9 cellular contexts compared by ENCODE assay signal in the genomic region with DNA sequence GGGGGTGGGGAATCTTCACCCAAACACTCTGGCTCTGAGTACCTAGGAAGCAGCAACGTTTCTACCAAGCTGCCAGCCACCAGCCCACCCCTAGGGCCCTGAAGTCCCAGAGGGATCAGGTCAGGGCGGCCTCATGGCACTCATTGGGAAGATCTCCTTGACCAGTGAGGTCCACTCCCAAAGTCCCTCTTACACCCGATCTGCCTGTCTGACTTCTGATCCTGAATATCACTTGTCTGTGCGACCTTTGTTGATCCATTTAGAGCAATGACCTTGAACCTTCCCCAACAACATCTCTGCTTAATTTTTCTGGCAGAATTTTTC. TPM values are rescaled to one million over a fixed set of nuclear protein-coding genes. Genes with fewer than 3 reads are reported as not detected.
A peak's percentile ranks its signal among the peaks of the same experiment; 100 is the strongest.
DNase-seq lines count a peak whose midpoint lies in the region; ATAC-seq and TF ChIP-seq lines count a peak whose summit lies in the region.
"Had no signal": no experiment of that assay in that cellular context is flagged by ENCODE, and none has a peak within 500 bp of the region (broad histone marks: within the 10 kb centered on the region; RNA-seq: fewer than 3 reads in every experiment).

No MANE protein-coding gene starts in this region.

- DNase-seq in activated CD8-positive, alpha-beta memory T cell treated with anti-CD3 and anti-CD28 coated beads, Interleukin-2, amount 10 ng/mL, durations not matched to agents 7 days and 5 days: no peak
- DNase-seq in activated CD8-positive, alpha-beta memory T cell treated with anti-CD3 and anti-CD28 coated beads, Interleukin-2, amount 50 U/mL, for 4 hours: no peak
- DNase-seq in colonic mucosa (no peak), spleen (no peak), osteocyte (ENCODE audit: extremely low spot score, unreplicated experiment) (no peak), NCI-H526 (lab: John Stamatoyannopoulos, UW) (no peak)

- peaks cover 50% of the 10 kb centered on the region for H3K4me1 Mint-ChIP-seq in activated CD8-positive, alpha-beta memory T cell treated with anti-CD3 and anti-CD28 coated beads, Interleukin-2, amount 10 ng/mL, durations not matched to agents 7 days and 5 days
- H3K4me1 Mint-ChIP-seq in IgD-negative memory B cell (peaks cover 2 to 26% (median 10%) of the 10 kb centered on the region in 3 donors), osteocyte (ENCODE audit: unreplicated experiment) (peaks cover 19% of the 10 kb centered on the region)

- H3K36me3 Mint-ChIP-seq in activated CD8-positive, alpha-beta memory T cell treated with anti-CD3 and anti-CD28 coated beads, Interleukin-2, amount 10 ng/mL, durations not matched to agents 7 days and 5 days: peaks cover 11% of the 10 kb centered on the region
- no peaks in the 10 kb centered on the region for H3K36me3 Mint-ChIP-seq in IgD-negative memory B cell
- H3K36me3 Mint-ChIP-seq in osteocyte (ENCODE audit: unreplicated experiment): no peaks in the 10 kb centered on the region

- WGBS in spleen, 5 donors: 51 to 62% (median 55%) methylated on average over 4 of the region's 4 CpGs

- no peak for ATAC-seq in activated CD8-positive, alpha-beta memory T cell treated with anti-CD3 and anti-CD28 coated beads, Interleukin-2, amount 10 ng/mL, durations not matched to agents 7 days and 5 days
- ATAC-seq in GM18517 (IDR thresholded peaks at IDR 0.05; ENCODE audit: unreplicated experiment): no peak

- peak overlapping the region in 1 of 2 donors; percentile 27 for H3K9ac ChIP-seq in colonic mucosa (ENCODE audit: low read depth in 2 of 2, low read length in 2 of 2)

- peak overlapping the region; percentile 94 for H3K27ac Mint-ChIP-seq in activated CD8-positive, alpha-beta memory T cell treated with anti-CD3 and anti-CD28 coated beads, Interleukin-2, amount 10 ng/mL, durations not matched to agents 7 days and 5 days
- H3K27ac Mint-ChIP-seq in IgD-negative memory B cell: peak overlapping the region in 2 of 3 donors; percentile 38 to 89
- H3K27ac Mint-ChIP-seq in osteocyte (ENCODE audit: unreplicated experiment): no peak overlapping the region

- no peak overlapping the region for H3K4me3 ChIP-seq in colonic mucosa
- H3K4me3 ChIP-seq in spleen: peak overlapping the region in 1 of 8 donors; percentile 21

- H3K4me3 Mint-ChIP-seq in activated CD8-positive, alpha-beta memory T cell treated with anti-CD3 and anti-CD28 coated beads, Interleukin-2, amount 10 ng/mL, durations not matched to agents 7 days and 5 days: peak overlapping the region; percentile 57
- no peak overlapping the region for H3K4me3 Mint-ChIP-seq in IgD-negative memory B cell
- no peak overlapping the region for H3K4me3 Mint-ChIP-seq in osteocyte (ENCODE audit: unreplicated experiment)

- intact Hi-C loops in colonic mucosa (cut with DNase I): no loop called here
- intact Hi-C loops in spleen (cut with DNase I; ENCODE audit: low total_unique reads): no loop called here

- H3K4me1 ChIP-seq in colonic mucosa (no peaks in the 10 kb centered on the region), spleen (peaks cover 6 to 70% (median 25%) of the 10 kb centered on the region in 6 donors)

- H3K27me3 Mint-ChIP-seq in activated CD8-positive, alpha-beta memory T cell treated with anti-CD3 and anti-CD28 coated beads, Interleukin-2, amount 10 ng/mL, durations not matched to agents 7 days and 5 days: peaks cover 2% of the 10 kb centered on the region
- peaks cover 19% of the 10 kb centered on the region for H3K27me3 Mint-ChIP-seq in IgD-negative memory B cell
- H3K27me3 Mint-ChIP-seq in osteocyte (ENCODE audit: unreplicated experiment): no peaks in the 10 kb centered on the region

- H3K27me3 ChIP-seq in colonic mucosa: no peaks in the 10 kb centered on the region
- H3K27me3 ChIP-seq in spleen (replicated peaks in 1 of 7): peaks cover 0 to 23% (median 0%) of the 10 kb centered on the region in 7 donors

- H3K9me3 ChIP-seq in colonic mucosa (no peaks in the 10 kb centered on the region), spleen (no peaks in the 10 kb centered on the region)

- H3K9me3 Mint-ChIP-seq in activated CD8-positive, alpha-beta memory T cell treated with anti-CD3 and anti-CD28 coated beads, Interleukin-2, amount 10 ng/mL, durations not matched to agents 7 days and 5 days (ENCODE audit: low read depth): no peaks in the 10 kb centered on the region
- H3K9me3 Mint-ChIP-seq in IgD-negative memory B cell: no peaks in the 10 kb centered on the region
- no peaks in the 10 kb centered on the region for H3K9me3 Mint-ChIP-seq in osteocyte (ENCODE audit: unreplicated experiment)

- no peak for TF ChIP-seq POLR2A in spleen (IDR thresholded peaks at IDR 0.05)

- TF ChIP-seq CTCF in colonic mucosa (IDR thresholded peaks at IDR 0.05) (no peak), spleen (IDR thresholded peaks at IDR 0.05 in 8 of 11, conservative IDR thresholded peaks at IDR 0.05 in 3 of 11) (no peak), osteocyte (IDR thresholded peaks at IDR 0.05) (no peak)

- CTCF ChIA-PET in activated CD8-positive, alpha-beta memory T cell treated with anti-CD3 and anti-CD28 coated beads, Interleukin-2, amount 10 ng/mL, durations not matched to agents 7 days and 5 days (lab: Charles Lee): interaction anchor here (1.0 to 6.7 kb wide), 5 partner anchors 9 to 298 kb away, joined by 3 to 100 read pairs (median 11); no protein-coding TSS in a partner anchor

- H3K27ac ChIP-seq in colonic mucosa (peak overlapping the region; percentile 40), spleen (peak overlapping the region in 6 of 8 donors; percentile 10 to 82 (median 65))

- no peaks in the 10 kb centered on the region for H3K36me3 ChIP-seq in colonic mucosa
- no peaks in the 10 kb centered on the region for H3K36me3 ChIP-seq in spleen

RNA-seq across cellular contexts. Expression of gene GNA15, which starts 2.1 kb away (rescaled TPM):
- 10 to 100 TPM; 23.7 to 39.8 TPM for total RNA-seq in activated CD8-positive, alpha-beta memory T cell treated with anti-CD3 and anti-CD28 coated beads, Interleukin-2, amount 10 ng/mL, durations not matched to agents 7 days and 5 days
- not detected for polyA plus RNA-seq in IgD-negative memory B cell
- 1 to 10 TPM; 1.6 to 6.6 TPM for total RNA-seq in colonic mucosa
- total RNA-seq in spleen: 10 to 100 TPM in 6 of 7 donors, 1 to 10 TPM in 1; 9.8 to 24.9 (median 12.7) TPM
- polyA plus RNA-seq in spleen: 1 to 10 TPM; 3.8 to 7.6 (median 5.2) TPM
- not detected in 2 replicates for total RNA-seq in osteocyte
- polyA plus RNA-seq: AG04450 had no signal

RNA-seq across cellular contexts. Expression of gene GNA11, which starts 39.6 kb away (rescaled TPM):
- total RNA-seq in activated CD8-positive, alpha-beta memory T cell treated with anti-CD3 and anti-CD28 coated beads, Interleukin-2, amount 10 ng/mL, durations not matched to agents 7 days and 5 days: 1 to 10 TPM in 1 of 2 experiments, under 1 TPM in 1; 0.50 to 1.2 TPM
- polyA plus RNA-seq in IgD-negative memory B cell (0.30 TPM), spleen (10 to 100 TPM in 1 of 3 donors, 1 to 10 TPM in 2; 5.1 to 22.7 (median 6.1) TPM)
- total RNA-seq in colonic mucosa (100 to 1,000 TPM; 197 to 215 TPM), spleen (10 to 100 TPM; 22.6 to 41.5 (median 33.4) TPM), osteocyte (65.5 and 69.9 TPM in 2 replicates)

RNA-seq across cellular contexts. Expression of gene S1PR4, which starts 44.8 kb away (rescaled TPM):
- total RNA-seq in activated CD8-positive, alpha-beta memory T cell treated with anti-CD3 and anti-CD28 coated beads, Interleukin-2, amount 10 ng/mL, durations not matched to agents 7 days and 5 days: 100 to 1,000 TPM; 122 to 155 TPM
- polyA plus RNA-seq in IgD-negative memory B cell (448 TPM), spleen (10 to 100 TPM; 44.7 to 68.9 (median 59.6) TPM)
- total RNA-seq in colonic mucosa (1 to 10 TPM in 1 of 2 donors, under 1 TPM in 1; 0.96 to 1.1 TPM), spleen (100 to 1,000 TPM in 2 of 7 donors, 10 to 100 TPM in 5; 46.3 to 171 (median 64.4) TPM), osteocyte (not detected in 2 replicates)
- polyA plus RNA-seq: AG04450 had no signal

RNA-seq across cellular contexts. Expression of gene NCLN, which starts 52.0 kb away (rescaled TPM):
- 10 to 100 TPM; 67.3 to 71.6 TPM for total RNA-seq in activated CD8-positive, alpha-beta memory T cell treated with anti-CD3 and anti-CD28 coated beads, Interleukin-2, amount 10 ng/mL, durations not matched to agents 7 days and 5 days
- polyA plus RNA-seq in IgD-negative memory B cell (29.9 TPM), spleen (10 to 100 TPM; 41.4 to 89.5 (median 79.6) TPM)
- total RNA-seq in colonic mucosa (100 to 1,000 TPM in 1 of 2 donors, 10 to 100 TPM in 1; 75.0 to 195 TPM), spleen (10 to 100 TPM; 37.8 to 59.2 (median 47.1) TPM), osteocyte (60.6 and 61.9 TPM in 2 replicates)

Comparison
In these comparisons a context has a peak if more than half of its experiments do, and no peak if none do; other contexts are left out.
1. RNA of gene GNA11, which starts 39.6 kb away (total RNA-seq): 197 to 215 TPM in colonic mucosa, 65.5 to 69.9 TPM in osteocyte and 22.6 to 41.5 TPM in spleen; 0.50 to 1.2 TPM in activated CD8-positive, alpha-beta memory T cell treated with anti-CD3 and anti-CD28 coated beads, Interleukin-2, amount 10 ng/mL, durations not matched to agents 7 days and 5 days; every median in the first group is over 10 times any median in the second.
2. RNA of gene S1PR4, which starts 44.8 kb away (total RNA-seq): 122 to 155 TPM in activated CD8-positive, alpha-beta memory T cell treated with anti-CD3 and anti-CD28 coated beads, Interleukin-2, amount 10 ng/mL, durations not matched to agents 7 days and 5 days and 46.3 to 171 TPM in spleen; 0.96 to 1.1 TPM in colonic mucosa and not detected in osteocyte; every median in the first group is over 10 times any median in the second.